1 cellular context compared by ENCODE assay signal in genomic region chr9:136119259-136120118, GRCh38.
TF ChIP-seq lines count a peak whose summit lies in the region.

No MANE protein-coding gene starts in this region.

TF ChIP-seq in K562, 482 proteins besides CTCF, POLR2A, EP300 and RAD21 (continued from another document and continues in another):
- TF ChIP-seq CHAMP1 (IDR thresholded peaks at IDR 0.05): no peak
- 0 out of 2 replicates have a peak, but pooled peaks have one; percentile 53 for TF ChIP-seq TGIF2 (CRISPR knock-in tag; IDR thresholded peaks at IDR 0.05)
- TF ChIP-seq ADNP (tag; IDR thresholded peaks at IDR 0.05): no peak
- peak; percentile 76; the same call in 1 of the 2 replicates for TF ChIP-seq KAT7 (CRISPR knock-in tag; IDR thresholded peaks at IDR 0.05; ENCODE audit: borderline replicate concordance)
- TF ChIP-seq E2F6 (IDR thresholded peaks at IDR 0.05; ENCODE audit: borderline replicate concordance in 1 of 2, extremely low read depth in 1 of 2, insufficient read depth in 1 of 2, insufficient read length in 1 of 2, low read depth in 1 of 2, low read length in 1 of 2, poor library complexity in 1 of 2, severe bottlenecking in 1 of 2): peak in 1 of 2 experiments; percentile 89
- no peak for TF ChIP-seq TOE1 (IDR thresholded peaks at IDR 0.05; ENCODE audit: borderline replicate concordance)
- TF ChIP-seq TOE1 (CRISPR knock-in tag; IDR thresholded peaks at IDR 0.05; ENCODE audit: borderline replicate concordance, low read depth): 0 out of 2 replicates have a peak, but pooled peaks have one; percentile 10
- 0 out of 2 replicates have a peak, but pooled peaks have one; percentile 59 for TF ChIP-seq RERE (CRISPR knock-in tag; IDR thresholded peaks at IDR 0.05; ENCODE audit: borderline replicate concordance)
- TF ChIP-seq ATF3 (IDR thresholded peaks at IDR 0.05): no peak
- 0 out of 2 replicates have a peak, but pooled peaks have one; percentile 32 for TF ChIP-seq ATF3 (CRISPR knock-in tag; conservative IDR thresholded peaks at IDR 0.05)
- TF ChIP-seq DPF2 (IDR thresholded peaks at IDR 0.05): peak; percentile 37; the same call in 1 of the 2 replicates
- no peak for TF ChIP-seq HIVEP1 (CRISPR knock-in tag; IDR thresholded peaks at IDR 0.05)
- TF ChIP-seq MAFF (IDR thresholded peaks at IDR 0.05; ENCODE audit: low read length): no peak
- no peak for TF ChIP-seq NCOA1 (IDR thresholded peaks at IDR 0.05; ENCODE audit: low read depth)
- no peak for TF ChIP-seq NR3C1 (CRISPR knock-in tag; IDR thresholded peaks at IDR 0.05)
- TF ChIP-seq EP400 (IDR thresholded peaks at IDR 0.05): 0 out of 2 replicates have a peak, but pooled peaks have one; percentile 7
- peak; percentile 40; the same call in 1 of the 2 replicates for TF ChIP-seq MGA (IDR thresholded peaks at IDR 0.05)
- TF ChIP-seq FIP1L1 (IDR thresholded peaks at IDR 0.05; ENCODE audit: low read depth, low read length, poor library complexity, severe bottlenecking): peak; percentile 75
- TF ChIP-seq ZNF592 (IDR thresholded peaks at IDR 0.05): peak; percentile 28; the same call in 1 of the 2 replicates
- no peak for TF ChIP-seq GTF2A2 (tag; IDR thresholded peaks at IDR 0.05)
- TF ChIP-seq MYC (IDR thresholded peaks at IDR 0.05; ENCODE audit: low read depth, low read length): no peak
- 0 out of 2 replicates have a peak, but pooled peaks have one; percentile 22 for TF ChIP-seq MYC (CRISPR knock-in tag; IDR thresholded peaks at IDR 0.05; ENCODE audit: borderline replicate concordance, low read depth)
- TF ChIP-seq ETS1 (conservative IDR thresholded peaks at IDR 0.05; ENCODE audit: control insufficient read depth, low read depth, low read length): 0 out of 2 replicates have a peak, but pooled peaks have one; percentile 5
